Comparison of ENCODE assay signal across 17 cellular contexts in genomic region chr1:206834711-206835110, GRCh38. TPM values are rescaled to one million over a fixed set of nuclear protein-coding genes. Genes with fewer than 3 reads are reported as not detected.
DNase-seq lines count a peak whose midpoint lies in the region; ATAC-seq, FAIRE-seq and TF ChIP-seq lines count a peak whose summit lies in the region.
"Had no signal": no experiment of that assay in that cellular context is flagged by ENCODE, and none has a peak within 500 bp of the region (broad histone marks: within the 10 kb centered on the region; RNA-seq: fewer than 3 reads in every experiment).

No MANE protein-coding gene starts in this region.

- H3K4me1 ChIP-seq in lung (ENCODE audit: control insufficient read depth in 2 of 2, insufficient read depth in 2 of 2, low read length in 2 of 2) (no peaks in the 10 kb centered on the region), SK-N-SH (ENCODE audit: control insufficient read depth in 1 of 2, insufficient read depth in 2 of 2, low read depth in 1 of 2, low read length in 1 of 2) (no peaks in the 10 kb centered on the region; a peak in 1 of 4 replicates)
- peaks cover 6% of the 10 kb centered on the region for H3K4me1 ChIP-seq in effector memory CD4-positive, alpha-beta T cell (ENCODE audit: control insufficient read depth, insufficient read depth, low read length, poor library complexity, severe bottlenecking)

- ATAC-seq in lung (ENCODE audit: insufficient read depth, low FRiP score) = peak; percentile 11

- CTCF ChIA-PET in SK-N-SH (lab: Yijun Ruan, JAX) = interaction anchor here (1.1 to 1.2 kb wide), 2 partner anchors 77 to 100 kb away, joined by 4 to 5 read pairs; no protein-coding TSS in a partner anchor

- H3K36me3 ChIP-seq in lung (ENCODE audit: control insufficient read depth in 2 of 2, insufficient read depth in 2 of 2, low read length in 2 of 2) (no peaks in the 10 kb centered on the region), SK-N-SH (replicated peaks in 1 of 2; ENCODE audit: control insufficient read depth in 1 of 2, insufficient read depth in 2 of 2, low read length in 1 of 2) (no peaks in the 10 kb centered on the region)
- no peaks in the 10 kb centered on the region for H3K36me3 ChIP-seq in effector memory CD4-positive, alpha-beta T cell (ENCODE audit: control insufficient read depth, insufficient read depth, low read length)
- H3K36me3 ChIP-seq: neural progenitor cell, WERI-Rb-1 had no signal

- H3K4me3 ChIP-seq in lung (no peak overlapping the region), SK-N-SH (ENCODE audit: low read depth in 2 of 2, low read length in 1 of 2) (no peak overlapping the region)
- no peak overlapping the region for H3K4me3 ChIP-seq in effector memory CD4-positive, alpha-beta T cell (ENCODE audit: insufficient read depth, low read depth, low read length, poor library complexity, severe bottlenecking)
- H3K4me3 ChIP-seq: neural progenitor cell, skin epidermis had no signal

- H3K9me2 ChIP-seq in SK-N-SH = no peaks in the 10 kb centered on the region

- TF ChIP-seq POLR2A in H54 (IDR thresholded peaks at IDR 0.05; ENCODE audit: low read depth, low read length) = no peak

- 33 to 49% methylated on average over 3 of the region's 3 CpGs for WGBS in lung, 2 donors
- WGBS in SK-N-SH (ENCODE audit: low lambda C conversion rate) = 31% methylated on average over 3 of the region's 3 CpGs

- TF ChIP-seq EP300 in SK-N-SH (IDR thresholded peaks at IDR 0.05; ENCODE audit: borderline replicate concordance in 1 of 2, low read depth in 1 of 2, low read length in 1 of 2) = no peak

- H3F3A ChIP-seq in SK-N-SH (replicated peaks; ENCODE audit: insufficient read depth) = no peaks in the 10 kb centered on the region

- H2AFZ ChIP-seq in SK-N-SH (ENCODE audit: low read depth) = no peak overlapping the region
- H2AFZ ChIP-seq: neural progenitor cell had no signal

- in situ Hi-C loops in G401 (cut with HindIII; ENCODE audit: low sequenced_read_pairs) = no loop called here

- POLR2A ChIA-PET in SK-N-SH (lab: Yijun Ruan, JAX) = no interaction called here

- H3K27ac ChIP-seq in lung (ENCODE audit: low read depth in 1 of 2, low read length in 1 of 2) = no peak overlapping the region
- no peak overlapping the region for H3K27ac ChIP-seq in effector memory CD4-positive, alpha-beta T cell (ENCODE audit: insufficient read depth, low read length, poor library complexity, severe bottlenecking)
- H3K27ac ChIP-seq in SK-N-SH (ENCODE audit: low read depth in 2 of 2, low read length in 1 of 2) = no peak overlapping the region
- H3K27ac ChIP-seq: epithelial cell of prostate, neural progenitor cell, skin epidermis, WERI-Rb-1 had no signal

- DNase-seq in AG08395 (ENCODE audit: low spot score) = peak; percentile 63
- DNase-seq in H54 (ENCODE audit: insufficient read length, low spot score) = peak; percentile 38
- DNase-seq in SW480 (ENCODE audit: low spot score) = peak; percentile 7
- DNase-seq in lung (ENCODE audit: low spot score) = peak; percentile 44
- no peak for DNase-seq in dedifferentiated amniotic fluid mesenchymal stem cell (ENCODE audit: extremely low spot score)
- DNase-seq in effector memory CD4-positive, alpha-beta T cell = no peak
- DNase-seq in SK-N-SH = no peak
- no peak for DNase-seq in G401 (ENCODE audit: low spot score)
- DNase-seq: activated naive CD4-positive, alpha-beta T cell treated with anti-CD3 and anti-CD28 coated beads, Interleukin-2, amount 50 U/mL, for 16 hours; central memory CD4-positive, alpha-beta T cell; HFFc6; Karpas-422; WERI-Rb-1 had no signal

- no peak for TF ChIP-seq RAD21 in SK-N-SH (IDR thresholded peaks at IDR 0.05; ENCODE audit: low read length)

- H4K20me1 ChIP-seq in SK-N-SH (ENCODE audit: insufficient read depth) = no peaks in the 10 kb centered on the region

- no peaks in the 10 kb centered on the region for H3K9me3 ChIP-seq in lung (ENCODE audit: control insufficient read depth in 2 of 2, insufficient read depth in 1 of 2, low read length in 1 of 2)
- H3K9me3 ChIP-seq in effector memory CD4-positive, alpha-beta T cell (ENCODE audit: control insufficient read depth, low read length) = no peaks in the 10 kb centered on the region
- H3K9me3 ChIP-seq in SK-N-SH = no peaks in the 10 kb centered on the region

- no peaks in the 10 kb centered on the region for H3K27me3 ChIP-seq in lung (ENCODE audit: control insufficient read depth, insufficient read depth)
- H3K27me3 ChIP-seq in effector memory CD4-positive, alpha-beta T cell (replicated peaks; ENCODE audit: control insufficient read depth, insufficient read depth, low read length, poor library complexity, severe bottlenecking) = no peaks in the 10 kb centered on the region
- no peaks in the 10 kb centered on the region for H3K27me3 ChIP-seq in SK-N-SH (ENCODE audit: insufficient read depth)
- H3K27me3 ChIP-seq: neural progenitor cell had no signal

- no peak overlapping the region for H3K9ac ChIP-seq in SK-N-SH
- H3K9ac ChIP-seq: neural progenitor cell had no signal

- H3K4me2 ChIP-seq in SK-N-SH = no peak overlapping the region
- H3K4me2 ChIP-seq: neural progenitor cell had no signal

- TF ChIP-seq CTCF in lung (IDR thresholded peaks at IDR 0.05; ENCODE audit: control extremely low read depth, extremely low read depth) (no peak), SK-N-SH (IDR thresholded peaks at IDR 0.05) (no peak)

- no peaks in the 10 kb centered on the region for H3K79me2 ChIP-seq in SK-N-SH (ENCODE audit: insufficient read depth)

- no peak for FAIRE-seq in H54 (lab: Jason Lieb, UNC)

TF ChIP-seq in SK-N-SH, 30 proteins besides CTCF, POLR2A, EP300 and RAD21:
- no peak for TF ChIP-seq MAX (IDR thresholded peaks at IDR 0.05; ENCODE audit: low read depth)
- TF ChIP-seq TAF1 (IDR thresholded peaks at IDR 0.05; ENCODE audit: borderline replicate concordance, low read depth, low read length) = no peak
- no peak for TF ChIP-seq SIN3A (IDR thresholded peaks at IDR 0.05; ENCODE audit: borderline replicate concordance, low read depth, low read length)
- no peak for TF ChIP-seq NRF1 (IDR thresholded peaks at IDR 0.05; ENCODE audit: low read depth, low read length)
- no peak for TF ChIP-seq NFIC (IDR thresholded peaks at IDR 0.05; ENCODE audit: borderline replicate concordance)
- no peak for TF ChIP-seq POLR2AphosphoS5 (IDR thresholded peaks at IDR 0.05; ENCODE audit: low read depth, low read length)
- TF ChIP-seq FOSL2 (IDR thresholded peaks at IDR 0.05; ENCODE audit: borderline replicate concordance, low read depth) = no peak
- TF ChIP-seq, protein P1, sequence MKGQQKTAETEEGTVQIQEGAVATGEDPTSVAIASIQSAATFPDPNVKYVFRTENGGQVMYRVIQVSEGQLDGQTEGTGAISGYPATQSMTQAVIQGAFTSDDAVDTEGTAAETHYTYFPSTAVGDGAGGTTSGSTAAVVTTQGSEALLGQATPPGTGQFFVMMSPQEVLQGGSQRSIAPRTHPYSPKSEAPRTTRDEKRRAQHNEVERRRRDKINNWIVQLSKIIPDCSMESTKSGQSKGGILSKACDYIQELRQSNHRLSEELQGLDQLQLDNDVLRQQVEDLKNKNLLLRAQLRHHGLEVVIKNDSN (IDR thresholded peaks at IDR 0.05; ENCODE audit: borderline replicate concordance, low read depth) = no peak
- TF ChIP-seq, protein P2, sequence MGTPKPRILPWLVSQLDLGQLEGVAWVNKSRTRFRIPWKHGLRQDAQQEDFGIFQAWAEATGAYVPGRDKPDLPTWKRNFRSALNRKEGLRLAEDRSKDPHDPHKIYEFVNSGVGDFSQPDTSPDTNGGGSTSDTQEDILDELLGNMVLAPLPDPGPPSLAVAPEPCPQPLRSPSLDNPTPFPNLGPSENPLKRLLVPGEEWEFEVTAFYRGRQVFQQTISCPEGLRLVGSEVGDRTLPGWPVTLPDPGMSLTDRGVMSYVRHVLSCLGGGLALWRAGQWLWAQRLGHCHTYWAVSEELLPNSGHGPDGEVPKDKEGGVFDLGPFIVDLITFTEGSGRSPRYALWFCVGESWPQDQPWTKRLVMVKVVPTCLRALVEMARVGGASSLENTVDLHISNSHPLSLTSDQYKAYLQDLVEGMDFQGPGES (IDR thresholded peaks at IDR 0.05; ENCODE audit: low read depth, low read length) = no peak
- TF ChIP-seq RXRA (IDR thresholded peaks at IDR 0.05; ENCODE audit: borderline replicate concordance, low read depth) = no peak

RNA-seq across cellular contexts. Expression of gene IL20, which starts 30.7 kb away (rescaled TPM):
- not detected for total RNA-seq in lung
- polyA plus RNA-seq in lung (under 1 TPM; 0.11 to 0.12 TPM), SK-N-SH (2012; rRNA removed) (not detected in 2 replicates)
- not detected in 2 replicates for polyA plus RNA-seq in SK-N-SH (2012; cell fraction: cytosol; rRNA removed)
- not detected in 2 replicates for polyA plus RNA-seq in SK-N-SH (2012; cell fraction: nucleus; rRNA removed)
- total RNA-seq in G401 (2014; rRNA removed; shearing (Covaris generic)) = not detected in 2 replicates
- total RNA-seq: HFFc6 had no signal
- polyA plus RNA-seq: liver had no signal

Comparison
In these comparisons a context has a peak if more than half of its experiments do, and no peak if none do; other contexts are left out.
1. DNase-seq: peak in AG08395 (single experiment), H54 (single experiment), SW480 (single experiment) and lung (single experiment); none in dedifferentiated amniotic fluid mesenchymal stem cell (single experiment), effector memory CD4-positive, alpha-beta T cell (0 of 3), SK-N-SH (single experiment) and G401 (single experiment).